Comparison of ENCODE assay signal across 6 cellular contexts in the genomic region with DNA sequence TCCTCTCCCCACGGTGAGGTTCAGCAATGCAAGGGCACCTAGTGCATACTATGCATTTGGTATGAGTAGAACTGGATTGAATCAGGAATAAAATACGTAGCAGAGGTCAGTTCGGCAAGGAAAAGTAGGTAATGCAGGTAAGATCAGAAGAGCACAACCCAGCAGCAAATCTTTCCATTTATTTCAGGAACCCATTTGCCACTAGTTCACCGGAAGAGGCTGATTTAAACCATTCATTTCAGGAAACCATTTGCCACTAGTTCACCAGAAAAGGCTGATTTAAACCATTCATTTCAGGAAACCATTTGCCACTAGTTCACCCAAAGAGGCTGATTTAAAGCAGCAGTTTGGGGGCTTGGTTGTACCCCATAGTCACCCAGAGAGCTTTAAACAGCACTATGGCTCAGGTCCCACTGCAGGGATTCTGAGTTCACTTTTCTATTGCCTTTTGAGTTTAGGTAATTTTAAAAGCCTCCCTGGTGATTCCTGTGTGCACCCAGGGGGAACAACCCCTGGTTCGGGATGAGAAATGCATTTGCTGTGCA. TPM values are rescaled to one million over a fixed set of nuclear protein-coding genes. Genes with fewer than 3 reads are reported as not detected.
"Had no signal": no experiment of that assay in that cellular context is flagged by ENCODE, and none has a peak within 500 bp of the region (broad histone marks: within the 10 kb centered on the region; RNA-seq: fewer than 3 reads in every experiment).

No MANE protein-coding gene starts in this region.

RNA-seq across cellular contexts. Expression of a gene that starts 4.2 kb away (rescaled TPM):
- total RNA-seq: K562, M059J, PC-3, Peyer's patch, Right ventricle myocardium superior, SJSA1 had no signal
